In the genomic region with DNA sequence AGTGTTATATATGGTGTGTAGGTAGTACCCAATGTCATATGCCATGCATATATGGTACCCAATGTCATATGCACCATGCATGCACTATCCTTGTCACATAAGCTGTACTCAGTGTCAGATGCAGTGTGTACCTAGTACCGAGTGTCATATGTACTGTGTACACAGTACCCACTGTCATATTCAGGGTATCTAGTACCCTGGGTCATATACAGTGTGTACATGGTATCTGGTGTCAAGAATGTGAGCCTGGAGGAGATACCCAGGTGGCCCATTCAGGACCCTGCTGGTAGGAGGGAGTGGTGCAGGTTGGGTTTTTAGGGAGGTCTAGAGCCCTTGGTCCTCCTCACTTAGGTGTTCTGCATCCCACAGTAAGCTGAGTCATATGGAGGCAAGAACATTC, we compare ENCODE assay signal across 8 cellular contexts. TPM values are rescaled to one million over a fixed set of nuclear protein-coding genes. Genes with fewer than 3 reads are reported as not detected.
DNase-seq lines count a peak whose midpoint lies in the region; ATAC-seq and TF ChIP-seq lines count a peak whose summit lies in the region.

No MANE protein-coding gene starts in this region.

- H3K4me1 ChIP-seq in SJCRH30 (peaks cover 3% of the 10 kb centered on the region), adipocyte (ENCODE audit: control insufficient read depth, insufficient read depth, low read length) (peaks cover 35% of the 10 kb centered on the region), lower lobe of right lung (peaks cover 47% of the 10 kb centered on the region), tibial nerve (peaks cover 2 to 54% (median 27%) of the 10 kb centered on the region in 4 donors)

- H3K4me3 ChIP-seq in SJCRH30 (no peak overlapping the region), adipocyte (ENCODE audit: low read length) (peak overlapping the region; percentile 89), lower lobe of right lung (peak overlapping the region; percentile 85), tibial nerve (peak overlapping the region in 2 of 4 donors; percentile 69 to 80)

- DNase-seq in EL (peak; percentile 41), HFFc6 (no peak), SJCRH30 (peak; percentile 13 to 47), adipocyte (ENCODE audit: low read depth) (peak; percentile 58), lower lobe of right lung (no peak), tibial nerve (ENCODE audit: low spot score in 2 of 2) (no peak), DMS79 treated with DMSO at 0.1 percent for 48 hours (lab: John Stamatoyannopoulos, UW) (no peak)

- H3K36me3 ChIP-seq in SJCRH30: no peaks in the 10 kb centered on the region
- H3K36me3 ChIP-seq in adipocyte (ENCODE audit: control insufficient read depth, insufficient read depth, low read length, severe bottlenecking): no peaks in the 10 kb centered on the region
- H3K36me3 ChIP-seq in lower lobe of right lung: no peaks in the 10 kb centered on the region
- H3K36me3 ChIP-seq in tibial nerve: no peaks in the 10 kb centered on the region

- H3K27ac ChIP-seq in SJCRH30 (no peak overlapping the region), lower lobe of right lung (no peak overlapping the region), tibial nerve (peak overlapping the region in 1 of 4 donors; percentile 100)

- WGBS in tibial nerve, 2 donors: 85 to 100% methylated on average over 1 of the region's 1 CpG

- H3K27ac Mint-ChIP-seq in HFFc6: peak overlapping the region; percentile 78

- no peaks in the 10 kb centered on the region for H3K36me3 Mint-ChIP-seq in HFFc6 (ENCODE audit: low read depth)

- no peaks in the 10 kb centered on the region for H3K9me3 Mint-ChIP-seq in HFFc6

- TF ChIP-seq EP300 in tibial nerve (IDR thresholded peaks at IDR 0.05): no peak

- H3K9me3 ChIP-seq in SJCRH30 (replicated peaks) (no peaks in the 10 kb centered on the region), adipocyte (ENCODE audit: control insufficient read depth, low read length) (no peaks in the 10 kb centered on the region), lower lobe of right lung (no peaks in the 10 kb centered on the region), tibial nerve (no peaks in the 10 kb centered on the region)

- TF ChIP-seq CTCF in HFFc6 (IDR thresholded peaks at IDR 0.05): peak; percentile 76
- TF ChIP-seq CTCF in lower lobe of right lung (IDR thresholded peaks at IDR 0.05): peak; percentile 40
- TF ChIP-seq CTCF in tibial nerve (IDR thresholded peaks at IDR 0.05): peak in 4 of 5 experiments; percentile 12 to 29 (median 20)

- TF ChIP-seq POLR2A in tibial nerve (IDR thresholded peaks at IDR 0.05): no peak

- peak overlapping the region; percentile 86 for H3K9ac ChIP-seq in adipocyte (ENCODE audit: low read length)

- intact Hi-C loops in lower lobe of right lung (cut with DNase I): no loop called here

- peaks cover 56% of the 10 kb centered on the region for H3K4me1 Mint-ChIP-seq in HFFc6 (ENCODE audit: low read depth)

- H3K4me3 Mint-ChIP-seq in HFFc6: peak overlapping the region; percentile 95

- ATAC-seq in lower lobe of right lung (no peak), GM18519 (IDR thresholded peaks at IDR 0.05; ENCODE audit: low FRiP score, unreplicated experiment) (no peak)

- H3K27me3 ChIP-seq in SJCRH30: no peaks in the 10 kb centered on the region
- H3K27me3 ChIP-seq in adipocyte (replicated peaks; ENCODE audit: control insufficient read depth, insufficient read depth, low read length): no peaks in the 10 kb centered on the region
- H3K27me3 ChIP-seq in lower lobe of right lung (ENCODE audit: low read depth): no peaks in the 10 kb centered on the region
- H3K27me3 ChIP-seq in tibial nerve: no peaks in the 10 kb centered on the region

- no peaks in the 10 kb centered on the region for H3K27me3 Mint-ChIP-seq in HFFc6 (ENCODE audit: insufficient read depth)

RNA-seq across cellular contexts. Expression of gene ZMYND11, which starts 1.8 kb away (rescaled TPM):
- total RNA-seq in HFFc6 (2021; fragmentation: NEBNext Ultra II Directional; extraction: Animal tissue kit (Norgen Biotek cat#: 25700)): 10 to 100 TPM; 56.7 to 75.2 (median 65.9) TPM
- total RNA-seq in SJCRH30 (2014; rRNA removed; shearing (Covaris generic)): 32.6 and 34.9 TPM in 2 replicates
- total RNA-seq in lower lobe of right lung: 68.9 TPM
- 10 to 100 TPM; 66.3 to 80.2 (median 69.2) TPM for total RNA-seq in tibial nerve

Comparison
In these comparisons a context has a peak if more than half of its experiments do, and no peak if none do; other contexts are left out.
1. DNase-seq: peak in EL (single experiment), SJCRH30 (2 of 2) and adipocyte (single experiment); none in HFFc6 (single experiment), lower lobe of right lung (single experiment), tibial nerve (0 of 2) and DMS79 treated with DMSO at 0.1 percent for 48 hours (single experiment).
2. CTCF ChIP-seq: peak in every context shown above with its lines; median percentile 76 in HFFc6; 40 in lower lobe of right lung; 20 in tibial nerve.